ENCODE assay signal across 8 cellular contexts in genomic region chr12:9651265-9651729, GRCh38. TPM values are rescaled to one million over a fixed set of nuclear protein-coding genes. Genes with fewer than 3 reads are reported as not detected.
DNase-seq lines count a peak whose midpoint lies in the region; ATAC-seq and TF ChIP-seq lines count a peak whose summit lies in the region.

No MANE protein-coding gene starts in this region.

- POLR2A ChIA-PET in MCF 10A (lab: Yijun Ruan, JAX) = interaction anchor here (0.6 to 1.9 kb wide), 9 partner anchors 15 to 562 kb away, joined by 3 to 9 read pairs (median 3); partner anchors contain the start of genes CLEC2B and GABARAPL1

- BruUV-seq in MCF 10A (replicated peaks; lab: Mats Ljungman, UMichigan) = no TSS peak

- intact Hi-C loops in MCF 10A (cut with micrococcal nuclease) = no loop called here

- TF ChIP-seq CTCF in DND-41 (IDR thresholded peaks at IDR 0.05; ENCODE audit: borderline replicate concordance, extremely low read depth, low read length, poor library complexity, severe bottlenecking) (no peak), OCI-LY3 (IDR thresholded peaks at IDR 0.05; ENCODE audit: low read depth, low read length) (no peak), MCF 10A (IDR thresholded peaks at IDR 0.05; ENCODE audit: unreplicated experiment) (no peak), nephron (IDR thresholded peaks at IDR 0.05; ENCODE audit: unreplicated experiment in 3 of 3) (no peak)

- H3K4me3 ChIP-seq in DND-41 (ENCODE audit: low read depth in 1 of 2, low read length in 2 of 2) (peak overlapping the region in 1 of 2 experiments; percentile 79; a peak in 2 of 4 replicates), OCI-LY3 (ENCODE audit: low read length) (peak overlapping the region; percentile 47)

- ATAC-seq in DND-41 (ENCODE audit: insufficient read depth, low read depth) = no peak
- ATAC-seq in HG03378 (IDR thresholded peaks at IDR 0.05; ENCODE audit: unreplicated experiment) = no peak

- H3K4me2 ChIP-seq in DND-41 (ENCODE audit: insufficient read depth, low read length) (peak overlapping the region; percentile 80), OCI-LY3 (ENCODE audit: low read length) (peak overlapping the region; percentile 99)

- peaks cover 48% of the 10 kb centered on the region for H3K79me2 ChIP-seq in DND-41 (ENCODE audit: insufficient read depth, low read length)
- H3K79me2 ChIP-seq in OCI-LY3 (ENCODE audit: low read length) = peaks cover 25% of the 10 kb centered on the region

- H4K20me1 ChIP-seq in DND-41 (ENCODE audit: insufficient read depth, low read length) = no peaks in the 10 kb centered on the region
- H4K20me1 ChIP-seq in OCI-LY3 (ENCODE audit: insufficient read depth, low read length) = no peaks in the 10 kb centered on the region

- H3K9me3 Mint-ChIP-seq in MCF 10A (ENCODE audit: unreplicated experiment) (no peaks in the 10 kb centered on the region), nephron (no peaks in the 10 kb centered on the region)

- CTCF ChIA-PET in MCF 10A (lab: Yijun Ruan, JAX) = no interaction called here

- DNase-seq in DND-41 (peak; percentile 68), MCF 10A (ENCODE audit: unreplicated experiment) (peak; percentile 36), D341Med (ENCODE audit: low spot score) (no peak), islet precursor cell (no peak), 8988T (no peak)

- peak overlapping the region; percentile 68 for H3K9ac ChIP-seq in DND-41 (ENCODE audit: low read depth, low read length)
- peak overlapping the region; percentile 99 for H3K9ac ChIP-seq in OCI-LY3 (ENCODE audit: low read length)

- H3K4me3 Mint-ChIP-seq in MCF 10A (ENCODE audit: unreplicated experiment) (peak overlapping the region; percentile 77), nephron (peak overlapping the region; percentile 41 to 75 (median 72))

- no peaks in the 10 kb centered on the region for H3K27me3 ChIP-seq in DND-41 (ENCODE audit: insufficient read depth, low read length, poor library complexity)
- H3K27me3 ChIP-seq in OCI-LY3 (ENCODE audit: low read depth, low read length) = no peaks in the 10 kb centered on the region

- no peaks in the 10 kb centered on the region for H3K9me3 ChIP-seq in DND-41 (ENCODE audit: insufficient read depth, low read length, severe bottlenecking)
- H3K9me3 ChIP-seq in OCI-LY3 (ENCODE audit: insufficient read depth, low read length) = no peaks in the 10 kb centered on the region

- H3K4me1 Mint-ChIP-seq in MCF 10A (ENCODE audit: insufficient read depth, unreplicated experiment) (peaks cover 29% of the 10 kb centered on the region), nephron (peaks cover 53% of the 10 kb centered on the region)

- H3K27me3 Mint-ChIP-seq in MCF 10A (ENCODE audit: insufficient read depth, unreplicated experiment) = no peaks in the 10 kb centered on the region
- no peaks in the 10 kb centered on the region for H3K27me3 Mint-ChIP-seq in nephron (ENCODE audit: low read depth)

- H2AFZ ChIP-seq in DND-41 (ENCODE audit: low read depth, low read length) (0 out of 2 replicates have a peak overlapping the region, but pooled peaks have one; percentile 9), OCI-LY3 (ENCODE audit: low read depth, low read length) (no peak overlapping the region)

- peak overlapping the region; percentile 97 for H3K27ac ChIP-seq in DND-41 (ENCODE audit: low read length)
- peak overlapping the region; percentile 98 for H3K27ac ChIP-seq in OCI-LY3 (ENCODE audit: low read length)

- H3K36me3 Mint-ChIP-seq in MCF 10A (ENCODE audit: insufficient read depth, unreplicated experiment) = peaks cover 24% of the 10 kb centered on the region
- peaks cover 39% of the 10 kb centered on the region for H3K36me3 Mint-ChIP-seq in nephron (ENCODE audit: low read depth)

- peaks cover 60% of the 10 kb centered on the region for H3K4me1 ChIP-seq in DND-41 (ENCODE audit: insufficient read depth, low read length)
- H3K4me1 ChIP-seq in OCI-LY3 (ENCODE audit: low read length) = peaks cover 60% of the 10 kb centered on the region

- H3K27ac Mint-ChIP-seq in MCF 10A (ENCODE audit: low read depth, unreplicated experiment) (peak overlapping the region; percentile 66), nephron (peak overlapping the region; percentile 38 to 99 (median 84))

- H3K36me3 ChIP-seq in DND-41 (ENCODE audit: insufficient read depth, low read length) (peaks cover 34% of the 10 kb centered on the region), OCI-LY3 (replicated peaks; ENCODE audit: low read depth, low read length) (peaks cover 43% of the 10 kb centered on the region)

RNA-seq across cellular contexts. Expression of gene CLEC2D, which starts 18.2 kb away (rescaled TPM):
- 5.1 and 6.7 TPM in 2 replicates for total RNA-seq in MCF 10A (2022)

RNA-seq across cellular contexts. Expression of gene KLRB1, which starts 43.6 kb away (rescaled TPM):
- total RNA-seq in MCF 10A (2022) = not detected in 2 replicates

Comparison
In these comparisons a context has a peak if more than half of its experiments do, and no peak if none do; other contexts are left out.
1. DNase-seq: peak in DND-41 (single experiment) and MCF 10A (single experiment); none in D341Med (single experiment), islet precursor cell (single experiment) and 8988T (single experiment).